8 cellular contexts compared by ENCODE assay signal in the genomic region with DNA sequence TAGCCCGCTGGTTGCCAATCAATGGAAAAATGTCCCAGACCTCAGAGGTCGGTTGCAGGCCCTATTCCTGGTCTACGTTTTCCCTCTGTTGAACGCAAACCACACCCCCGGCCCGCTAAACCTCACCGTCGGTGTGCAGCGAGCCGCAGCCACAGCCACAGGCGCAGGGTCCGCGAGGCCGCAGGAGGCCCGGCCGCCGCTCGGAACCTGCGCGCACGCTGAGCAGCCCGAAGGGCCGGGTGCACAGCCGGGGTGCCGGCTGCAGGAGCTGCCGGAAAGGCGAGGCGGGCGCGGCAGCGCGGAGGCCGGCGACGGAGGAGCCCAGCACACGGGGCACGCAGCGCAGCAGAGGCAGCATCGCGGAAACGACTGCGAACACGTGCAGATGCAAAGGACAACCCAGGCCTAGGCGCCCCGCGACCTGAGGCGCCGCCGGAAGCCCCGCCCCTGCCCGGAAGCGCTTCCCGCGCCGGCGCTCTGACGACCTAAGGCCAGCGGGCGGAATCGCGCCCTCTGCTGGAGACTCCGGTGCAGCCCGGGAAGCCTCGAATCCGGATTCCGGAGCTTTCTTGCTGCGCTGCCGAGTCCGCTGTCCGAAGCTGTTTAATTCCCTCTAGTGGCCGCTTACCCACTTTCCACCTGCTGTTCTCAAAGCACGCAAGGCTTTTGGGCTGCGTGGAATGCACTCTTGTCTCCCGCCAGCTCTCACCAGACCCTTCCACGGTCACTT. TPM values are rescaled to one million over a fixed set of nuclear protein-coding genes. Genes with fewer than 3 reads are reported as not detected.
DNase-seq lines count a peak whose midpoint lies in the region; ATAC-seq and TF ChIP-seq lines count a peak whose summit lies in the region.

TSS of gene C1QBP (minus strand) at position 440 of the 730 bp plus-strand sequence. CDS start at position 358, 82 bp downstream.

- TF ChIP-seq POLR2A in GM10847 (IDR thresholded peaks at IDR 0.05; ENCODE audit: extremely low read depth, insufficient read length) = peak; percentile 70
- peak; percentile 38 for TF ChIP-seq POLR2A in ovary (IDR thresholded peaks at IDR 0.05)
- TF ChIP-seq POLR2A in thyroid gland (IDR thresholded peaks at IDR 0.05) = peak in 1 of 2 donors; percentile 65

- DNase-seq in NCI-H1092 (lab: John Stamatoyannopoulos, UW) (peak; percentile 82), SKM-1 treated with dmso at 0.1 percent for 144 hours (lab: John Stamatoyannopoulos, UW; ENCODE audit: unreplicated experiment) (peak; percentile 78), head of caudate nucleus (peak; percentile 74 to 97 (median 91)), ovary (peak; percentile 83 to 96 (median 93)), thyroid gland (peak; percentile 89 to 92)

- peak; percentile 77 for ATAC-seq in HG02571 (IDR thresholded peaks at IDR 0.05; ENCODE audit: unreplicated experiment)

- H3K27me3 ChIP-seq in ovary = no peaks in the 10 kb centered on the region
- H3K27me3 ChIP-seq in thyroid gland = no peaks in the 10 kb centered on the region

- H3K27ac ChIP-seq in ovary (peak within 1 kb of the TSS in 1 of 2 donors; percentile 55), thyroid gland (peak within 1 kb of the TSS; percentile 46 to 50 (median 49))

- H3K27me3 Mint-ChIP-seq in activated naive CD8-positive, alpha-beta T cell = no peaks in the 10 kb centered on the region

- peak within 1 kb of the TSS; percentile 93 for H3K27ac Mint-ChIP-seq in activated naive CD8-positive, alpha-beta T cell

- intact Hi-C loops in head of caudate nucleus (cut with DNase I) = loop anchor here (2.0 kb wide), 1 partner anchor 30 kb away; the partner anchor contains the start of gene DHX33
- intact Hi-C loops in ovary (cut with DNase I) = no loop called here
- intact Hi-C loops in thyroid gland (cut with DNase I) = loop anchor here (10.0 kb wide), 1 partner anchor 154 kb away; the partner anchor contains the start of gene RABEP1

- peaks cover 12% of the 10 kb centered on the region for H3K36me3 Mint-ChIP-seq in activated naive CD8-positive, alpha-beta T cell

- WGBS in ovary, 3 donors = 0 to 1% (median 0%) methylated on average over 55 to 75 of the region's 75 CpGs
- WGBS in thyroid gland, 2 donors = 0% methylated on average over 18 to 38 of the region's 75 CpGs

- TF ChIP-seq CTCF in ovary (IDR thresholded peaks at IDR 0.05) (peak; percentile 95 to 100 (median 96)), thyroid gland (IDR thresholded peaks at IDR 0.05) (peak; percentile 96 to 100 (median 98))

- H3K4me3 Mint-ChIP-seq in activated naive CD8-positive, alpha-beta T cell = peak within 1 kb of the TSS; percentile 95

- H3K4me1 ChIP-seq in ovary (ENCODE audit: insufficient read depth) (peaks cover 2% of the 10 kb centered on the region), thyroid gland (peaks cover 10% of the 10 kb centered on the region in 2 donors)

- no peak for TF ChIP-seq EP300 in ovary (IDR thresholded peaks at IDR 0.05)

- peaks cover 43% of the 10 kb centered on the region for H3K4me1 Mint-ChIP-seq in activated naive CD8-positive, alpha-beta T cell (ENCODE audit: low read depth)

- H3K4me3 ChIP-seq in ovary (peak within 1 kb of the TSS; percentile 75), thyroid gland (replicated peaks in 1 of 3) (peak within 1 kb of the TSS; percentile 43 to 92 (median 59))

- no peaks in the 10 kb centered on the region for H3K9me3 Mint-ChIP-seq in activated naive CD8-positive, alpha-beta T cell (ENCODE audit: low read depth)

- H3K36me3 ChIP-seq in ovary (no peaks in the 10 kb centered on the region), thyroid gland (peaks cover 15 to 24% of the 10 kb centered on the region in 2 donors)

- H3K9me3 ChIP-seq in ovary = no peaks in the 10 kb centered on the region
- H3K9me3 ChIP-seq in thyroid gland = no peaks in the 10 kb centered on the region

RNA-seq across cellular contexts. Expression of gene C1QBP, which starts in this region (rescaled TPM):
- total RNA-seq in ovary = 10 to 100 TPM; 58.1 to 96.9 (median 73.2) TPM
- 100 to 1,000 TPM in 1 of 2 donors, 10 to 100 TPM in 1; 73.6 to 192 TPM for polyA plus RNA-seq in ovary
- total RNA-seq in thyroid gland = 100 to 1,000 TPM in 3 of 4 donors, 10 to 100 TPM in 1; 75.4 to 143 (median 113) TPM

Comparison
In these comparisons a context has a peak if more than half of its experiments do, and no peak if none do; other contexts are left out.
1. intact Hi-C loops: an anchor here in head of caudate nucleus (2.0 kb wide) and thyroid gland (10.0 kb wide); none called in ovary.